In the genomic region with DNA sequence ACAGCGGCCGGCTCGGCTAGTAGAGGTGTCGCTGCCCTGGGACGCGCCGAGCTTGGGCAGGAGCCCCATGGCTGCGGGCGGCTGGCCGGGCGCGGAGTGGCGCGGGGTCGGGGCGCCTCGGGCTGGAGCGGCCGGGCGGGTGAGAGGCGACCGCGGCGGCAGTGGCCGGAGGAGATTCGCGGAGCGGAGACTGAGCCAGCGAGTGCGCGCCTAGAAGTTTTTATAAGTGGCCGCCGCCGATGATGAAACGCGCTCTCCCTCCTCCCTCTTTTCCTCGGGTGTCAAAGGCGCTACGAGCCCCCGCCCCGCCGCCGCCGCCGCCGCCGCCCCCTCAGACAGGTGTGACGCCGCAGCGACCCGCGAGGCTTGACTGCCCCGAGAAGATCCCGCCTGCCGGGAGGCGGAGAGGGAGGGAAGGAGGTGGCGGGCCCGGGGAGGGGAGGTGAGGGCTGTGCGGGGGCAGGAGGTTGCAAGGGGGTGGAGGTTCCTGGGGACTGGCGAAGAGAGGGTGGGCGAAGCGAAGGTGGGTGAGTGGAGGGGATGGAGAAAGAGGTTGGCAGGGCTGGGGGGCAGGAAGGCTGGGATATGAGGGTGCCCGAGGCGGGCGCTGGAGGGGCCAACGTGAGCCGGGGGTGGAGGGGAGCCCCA, we compare ENCODE assay signal across 1 cellular context.
TF ChIP-seq lines count a peak whose summit lies in the region.

SLCO2A1 (minus strand) TSS at position 192 of the 648 bp plus-strand sequence; CDS start at position 69, 123 bp downstream.

TF ChIP-seq in HepG2, 621 proteins besides CTCF, POLR2A, EP300 and RAD21 (continued from another document):
- TF ChIP-seq TIGD3 (CRISPR knock-in tag; IDR thresholded peaks at IDR 0.05; ENCODE audit: borderline replicate concordance) = no peak
- no peak for TF ChIP-seq HHEX (CRISPR knock-in tag; IDR thresholded peaks at IDR 0.05)
- no peak for TF ChIP-seq CEBPG (CRISPR knock-in tag; IDR thresholded peaks at IDR 0.05)
- no peak for TF ChIP-seq ZSCAN21 (CRISPR knock-in tag; IDR thresholded peaks at IDR 0.05; ENCODE audit: borderline replicate concordance)
- TF ChIP-seq ZNF432 (CRISPR knock-in tag; IDR thresholded peaks at IDR 0.05; ENCODE audit: borderline replicate concordance) = no peak
- TF ChIP-seq ZNF768 (CRISPR knock-in tag; IDR thresholded peaks at IDR 0.05) = no peak
- TF ChIP-seq, protein P1, sequence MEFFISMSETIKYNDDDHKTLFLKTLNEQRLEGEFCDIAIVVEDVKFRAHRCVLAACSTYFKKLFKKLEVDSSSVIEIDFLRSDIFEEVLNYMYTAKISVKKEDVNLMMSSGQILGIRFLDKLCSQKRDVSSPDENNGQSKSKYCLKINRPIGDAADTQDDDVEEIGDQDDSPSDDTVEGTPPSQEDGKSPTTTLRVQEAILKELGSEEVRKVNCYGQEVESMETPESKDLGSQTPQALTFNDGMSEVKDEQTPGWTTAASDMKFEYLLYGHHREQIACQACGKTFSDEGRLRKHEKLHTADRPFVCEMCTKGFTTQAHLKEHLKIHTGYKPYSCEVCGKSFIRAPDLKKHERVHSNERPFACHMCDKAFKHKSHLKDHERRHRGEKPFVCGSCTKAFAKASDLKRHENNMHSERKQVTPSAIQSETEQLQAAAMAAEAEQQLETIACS (CRISPR knock-in tag; IDR thresholded peaks at IDR 0.05) = no peak
- no peak for TF ChIP-seq ZNF891 (CRISPR knock-in tag; IDR thresholded peaks at IDR 0.05)
- TF ChIP-seq, protein P2, sequence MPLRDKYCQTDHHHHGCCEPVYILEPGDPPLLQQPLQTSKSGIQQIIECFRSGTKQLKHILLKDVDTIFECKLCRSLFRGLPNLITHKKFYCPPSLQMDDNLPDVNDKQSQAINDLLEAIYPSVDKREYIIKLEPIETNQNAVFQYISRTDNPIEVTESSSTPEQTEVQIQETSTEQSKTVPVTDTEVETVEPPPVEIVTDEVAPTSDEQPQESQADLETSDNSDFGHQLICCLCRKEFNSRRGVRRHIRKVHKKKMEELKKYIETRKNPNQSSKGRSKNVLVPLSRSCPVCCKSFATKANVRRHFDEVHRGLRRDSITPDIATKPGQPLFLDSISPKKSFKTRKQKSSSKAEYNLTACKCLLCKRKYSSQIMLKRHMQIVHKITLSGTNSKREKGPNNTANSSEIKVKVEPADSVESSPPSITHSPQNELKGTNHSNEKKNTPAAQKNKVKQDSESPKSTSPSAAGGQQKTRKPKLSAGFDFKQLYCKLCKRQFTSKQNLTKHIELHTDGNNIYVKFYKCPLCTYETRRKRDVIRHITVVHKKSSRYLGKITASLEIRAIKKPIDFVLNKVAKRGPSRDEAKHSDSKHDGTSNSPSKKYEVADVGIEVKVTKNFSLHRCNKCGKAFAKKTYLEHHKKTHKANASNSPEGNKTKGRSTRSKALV (CRISPR knock-in tag; IDR thresholded peaks at IDR 0.05) = no peak
